13 cellular contexts compared by ENCODE assay signal in the genomic region with DNA sequence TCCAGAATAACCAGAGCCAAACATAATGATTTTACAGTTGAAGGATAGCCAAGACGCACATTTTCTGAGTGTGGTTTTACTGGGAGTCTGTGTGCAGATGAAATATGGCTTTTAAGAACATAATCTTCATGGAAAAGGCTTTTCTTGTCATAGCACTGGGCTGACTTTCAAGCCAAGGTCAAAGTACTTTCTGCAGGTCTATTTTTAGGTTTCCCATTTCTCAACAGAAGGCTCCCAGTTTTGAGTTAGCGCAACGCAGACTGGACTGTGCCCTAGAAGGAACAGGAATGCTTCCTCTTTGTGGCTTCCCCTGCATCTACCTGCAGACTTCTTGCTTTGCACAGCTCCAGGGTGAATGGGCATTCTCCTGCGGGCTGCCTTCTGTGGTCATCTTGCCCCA.
DNase-seq lines count a peak whose midpoint lies in the region; ATAC-seq and TF ChIP-seq lines count a peak whose summit lies in the region.
"Had no signal": no experiment of that assay in that cellular context is flagged by ENCODE, and none has a peak within 500 bp of the region (broad histone marks: within the 10 kb centered on the region; RNA-seq: fewer than 3 reads in every experiment).

No MANE protein-coding gene starts in this region.

- H3K36me3 ChIP-seq in KMS-11 (ENCODE audit: insufficient read depth) (no peaks in the 10 kb centered on the region), fibroblast of lung (ENCODE audit: control insufficient read depth, insufficient read depth, low read length) (no peaks in the 10 kb centered on the region), MM.1S (replicated peaks; ENCODE audit: insufficient read depth, low read length) (no peaks in the 10 kb centered on the region)

- no peaks in the 10 kb centered on the region for H3K36me3 Mint-ChIP-seq in nephron progenitor cell (ENCODE audit: low read depth)

- no peak for TF ChIP-seq CTCF in KMS-11 (conservative IDR thresholded peaks at IDR 0.05; ENCODE audit: low read depth, low read length)
- no peak for TF ChIP-seq CTCF in fibroblast of lung (conservative IDR thresholded peaks at IDR 0.05 in 1 of 2, IDR thresholded peaks at IDR 0.05 in 1 of 2; ENCODE audit: low read depth in 1 of 2, low read length in 2 of 2)
- no peak for TF ChIP-seq CTCF in nephron progenitor cell (IDR thresholded peaks at IDR 0.05)
- TF ChIP-seq CTCF in MM.1S (IDR thresholded peaks at IDR 0.05; ENCODE audit: low read length): no peak

- H3K4me2 ChIP-seq in KMS-11 (no peak overlapping the region), fibroblast of lung (ENCODE audit: extremely low read depth, insufficient read depth, low read length) (no peak overlapping the region), MM.1S (ENCODE audit: low read depth, low read length) (no peak overlapping the region)

- H3K27me3 Mint-ChIP-seq in nephron progenitor cell (ENCODE audit: low read depth, poor library complexity): no peaks in the 10 kb centered on the region

- H3K4me3 Mint-ChIP-seq in nephron progenitor cell: no peak overlapping the region
- H3K4me3 Mint-ChIP-seq: central memory CD8-positive, alpha-beta T cell; effector memory CD8-positive, alpha-beta T cell had no signal

- H3K9ac ChIP-seq in KMS-11 (no peak overlapping the region), fibroblast of lung (ENCODE audit: insufficient read depth, low read length) (no peak overlapping the region), MM.1S (ENCODE audit: low read length) (no peak overlapping the region; the same call in 1 of the 2 replicates)

- H3K4me3 ChIP-seq in KMS-11 (IDR thresholded peaks at IDR 0.05; ENCODE audit: insufficient read depth, low read depth, low read length) (no peak overlapping the region), fibroblast of lung (replicated peaks in 1 of 4; ENCODE audit: control extremely low read depth in 1 of 4, insufficient read depth in 1 of 4, low read depth in 3 of 4, low read length in 4 of 4) (no peak overlapping the region), MM.1S (ENCODE audit: low read length) (no peak overlapping the region)

- H3K9me2 ChIP-seq in MM.1S (replicated peaks; ENCODE audit: insufficient read depth, low read length): no peaks in the 10 kb centered on the region

- H3K27ac Mint-ChIP-seq in nephron progenitor cell: peak overlapping the region; percentile 39
- H3K27ac Mint-ChIP-seq: effector memory CD8-positive, alpha-beta T cell had no signal

- DNase-seq in NOMO-1 treated with dmso at 0.1 percent for 144 hours (lab: John Stamatoyannopoulos, UW; ENCODE audit: unreplicated experiment) (peak; percentile 47), fibroblast of lung (ENCODE audit: low read depth in 2 of 2) (peak; percentile 40 to 83), nephron progenitor cell (no peak), MM.1S (no peak), HPDE6-E6E7 (ENCODE audit: extremely low spot score) (no peak)
- DNase-seq: activated CD8-positive, alpha-beta memory T cell treated with anti-CD3 and anti-CD28 coated beads for 24 hours; effector memory CD8-positive, alpha-beta T cell; hypothalamus; NCI-H187 treated with DMSO at 0.1 percent for 48 hours had no signal

- H2AFZ ChIP-seq in KMS-11 (ENCODE audit: low read depth) (0 out of 2 replicates have a peak overlapping the region, but pooled peaks have one; percentile 2), fibroblast of lung (ENCODE audit: low read length) (no peak overlapping the region), MM.1S (ENCODE audit: low read length) (no peak overlapping the region)

- H4K20me1 ChIP-seq in KMS-11 (ENCODE audit: insufficient read depth): no peaks in the 10 kb centered on the region
- H4K20me1 ChIP-seq in fibroblast of lung (ENCODE audit: control insufficient read depth, extremely low read depth, insufficient read depth, low read length): no peaks in the 10 kb centered on the region
- no peaks in the 10 kb centered on the region for H4K20me1 ChIP-seq in MM.1S (ENCODE audit: insufficient read depth, low read length)

- H3F3A ChIP-seq in MM.1S (ENCODE audit: insufficient read depth, low read length): no peaks in the 10 kb centered on the region

- no peaks in the 10 kb centered on the region for H3K9me3 ChIP-seq in fibroblast of lung (ENCODE audit: control insufficient read depth, insufficient read depth, low read depth, low read length)
- H3K9me3 ChIP-seq in MM.1S (replicated peaks; ENCODE audit: insufficient read depth, low read length): no peaks in the 10 kb centered on the region
- H3K9me3 ChIP-seq: Caco-2 had no signal

- peaks cover 37% of the 10 kb centered on the region for H3K4me1 Mint-ChIP-seq in nephron progenitor cell
- H3K4me1 Mint-ChIP-seq: central memory CD8-positive, alpha-beta T cell had no signal

- ATAC-seq in GM19035 (IDR thresholded peaks at IDR 0.05; ENCODE audit: unreplicated experiment): no peak
- ATAC-seq: effector memory CD8-positive, alpha-beta T cell had no signal

- H3K9me3 Mint-ChIP-seq in nephron progenitor cell: peaks cover 4% of the 10 kb centered on the region
- H3K9me3 Mint-ChIP-seq: central memory CD8-positive, alpha-beta T cell; effector memory CD8-positive, alpha-beta T cell had no signal

- H3K27ac ChIP-seq in KMS-11 (no peak overlapping the region), fibroblast of lung (ENCODE audit: insufficient read depth, low read length) (no peak overlapping the region), MM.1S (ENCODE audit: low read length) (no peak overlapping the region)

- no peaks in the 10 kb centered on the region for H3K79me2 ChIP-seq in KMS-11 (ENCODE audit: insufficient read depth, low read depth)
- H3K79me2 ChIP-seq in fibroblast of lung (ENCODE audit: control insufficient read depth, insufficient read depth, low read length): no peaks in the 10 kb centered on the region
- no peaks in the 10 kb centered on the region for H3K79me2 ChIP-seq in MM.1S (ENCODE audit: low read length)

- no peaks in the 10 kb centered on the region for H3K27me3 ChIP-seq in KMS-11 (ENCODE audit: insufficient read depth, low read depth)
- H3K27me3 ChIP-seq in fibroblast of lung (ENCODE audit: control insufficient read depth, insufficient read depth, low read length): no peaks in the 10 kb centered on the region
- no peaks in the 10 kb centered on the region for H3K27me3 ChIP-seq in MM.1S (replicated peaks; ENCODE audit: insufficient read depth, low read length)

- H3K4me1 ChIP-seq in KMS-11 (ENCODE audit: low read depth, poor library complexity, severe bottlenecking) (peaks cover 19% of the 10 kb centered on the region), fibroblast of lung (ENCODE audit: control insufficient read depth, extremely low read depth, insufficient read depth, low read length) (no peaks in the 10 kb centered on the region), MM.1S (ENCODE audit: low read length) (peaks cover 9% of the 10 kb centered on the region; the same call in 1 of the 2 replicates)

Comparison
In these comparisons a context has a peak if more than half of its experiments do, and no peak if none do; other contexts are left out.
1. DNase-seq: peak in NOMO-1 treated with dmso at 0.1 percent for 144 hours (single experiment) and fibroblast of lung (2 of 2); none in nephron progenitor cell (single experiment), MM.1S (single experiment) and HPDE6-E6E7 (single experiment).